14 cellular contexts compared by ENCODE assay signal in the genomic region with DNA sequence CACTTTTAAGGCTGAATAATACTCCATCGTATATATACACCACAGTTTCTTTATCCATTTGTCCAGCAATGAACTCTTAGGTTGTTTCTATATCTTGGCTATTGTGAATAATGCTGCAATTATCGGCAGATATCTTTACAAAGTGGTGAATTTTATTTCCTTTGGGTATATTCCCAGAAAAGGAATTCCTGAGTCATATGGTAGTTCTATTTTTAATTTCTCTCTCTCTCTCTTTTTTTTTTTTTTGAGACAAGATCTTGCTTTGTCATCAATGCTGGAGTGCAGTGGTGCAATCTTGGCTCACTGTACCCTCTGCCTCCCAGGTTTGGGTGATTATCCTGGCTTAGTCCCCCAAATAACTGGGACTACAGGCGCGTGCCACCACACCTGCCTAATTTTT.
DNase-seq lines count a peak whose midpoint lies in the region; ATAC-seq and TF ChIP-seq lines count a peak whose summit lies in the region.
"Had no signal": no experiment of that assay in that cellular context is flagged by ENCODE, and none has a peak within 500 bp of the region (broad histone marks: within the 10 kb centered on the region; RNA-seq: fewer than 3 reads in every experiment).

No MANE protein-coding gene starts in this region.

- H3K27me3 ChIP-seq in adipocyte (replicated peaks; ENCODE audit: control insufficient read depth, insufficient read depth, low read length), result no peaks in the 10 kb centered on the region

- peaks cover 40% of the 10 kb centered on the region for H3K4me1 ChIP-seq in adipocyte (ENCODE audit: control insufficient read depth, insufficient read depth, low read length)
- H3K4me1 ChIP-seq: left ventricle myocardium inferior had no signal

- no peaks in the 10 kb centered on the region for H3K4me1 Mint-ChIP-seq in natural killer cell

- H3K4me3 ChIP-seq in adipocyte (ENCODE audit: low read length), result peak overlapping the region; percentile 20
- H3K4me3 ChIP-seq in fibroblast of mammary gland (ENCODE audit: control insufficient read depth, low read depth, low read length), result no peak overlapping the region
- H3K4me3 ChIP-seq in skeletal muscle cell (ENCODE audit: low read depth, low read length), result no peak overlapping the region
- H3K4me3 ChIP-seq: left ventricle myocardium inferior had no signal

- no peak overlapping the region for H3K27ac Mint-ChIP-seq in natural killer cell

- DNase-seq in GM04503 (ENCODE audit: low read depth) (peak; percentile 74), adipocyte (ENCODE audit: low read depth) (peak; percentile 86), fibroblast of mammary gland (ENCODE audit: low read depth) (peak; percentile 87), skeletal muscle cell (ENCODE audit: low read depth) (peak; percentile 51), NCI-H2196 (lab: John Stamatoyannopoulos, UW; ENCODE audit: unreplicated experiment) (no peak), natural killer cell (no peak), midbrain (lab: John Stamatoyannopoulos, UW) (no peak), AML-193 (lab: John Stamatoyannopoulos, UW) (no peak)
- DNase-seq: activated T-cell treated with anti-CD3 and anti-CD28 coated beads, Interleukin-2, amount 50 U/mL, for 4 hours; amygdala; effector CD8-positive, alpha-beta T cell; left ventricle myocardium inferior; substantia nigra; SW 1271 had no signal

- no peaks in the 10 kb centered on the region for H3K9me3 Mint-ChIP-seq in natural killer cell

- no peak for ATAC-seq in natural killer cell
- ATAC-seq: activated T-cell treated with anti-CD3 and anti-CD28 coated beads, Interleukin-2, amount 50 U/mL, for 4 hours had no signal

- H3K36me3 ChIP-seq in adipocyte (ENCODE audit: control insufficient read depth, insufficient read depth, low read length, severe bottlenecking), result no peaks in the 10 kb centered on the region
- H3K36me3 ChIP-seq: left ventricle myocardium inferior had no signal

- TF ChIP-seq CTCF in fibroblast of mammary gland (conservative IDR thresholded peaks at IDR 0.05; ENCODE audit: control insufficient read depth, insufficient read depth, low read depth, low read length), result no peak
- TF ChIP-seq CTCF in natural killer cell (IDR thresholded peaks at IDR 0.05), result no peak

- intact Hi-C loops in natural killer cell (cut with micrococcal nuclease), result no loop called here

- no peak overlapping the region for H3K4me3 Mint-ChIP-seq in natural killer cell
- H3K4me3 Mint-ChIP-seq: activated T-cell treated with anti-CD3 and anti-CD28 coated beads, Interleukin-2, amount 50 U/mL, for 4 hours had no signal

- H3K9ac ChIP-seq in adipocyte (ENCODE audit: low read length), result peak overlapping the region; percentile 60

- H3K27me3 Mint-ChIP-seq in natural killer cell (ENCODE audit: low read depth in 2 of 2), result peaks cover 0 to 5% of the 10 kb centered on the region in 2 donors

- H3K9me3 ChIP-seq in adipocyte (ENCODE audit: control insufficient read depth, low read length), result no peaks in the 10 kb centered on the region
- H3K9me3 ChIP-seq: left ventricle myocardium inferior had no signal

- H3K36me3 Mint-ChIP-seq in natural killer cell, result no peaks in the 10 kb centered on the region

Comparison
In these comparisons a context has a peak if more than half of its experiments do, and no peak if none do; other contexts are left out.
1. DNase-seq: peak in GM04503 (single experiment), adipocyte (single experiment), fibroblast of mammary gland (single experiment) and skeletal muscle cell (single experiment); none in NCI-H2196 (single experiment), natural killer cell (single experiment), midbrain (single experiment) and AML-193 (0 of 2).